In the genomic region with DNA sequence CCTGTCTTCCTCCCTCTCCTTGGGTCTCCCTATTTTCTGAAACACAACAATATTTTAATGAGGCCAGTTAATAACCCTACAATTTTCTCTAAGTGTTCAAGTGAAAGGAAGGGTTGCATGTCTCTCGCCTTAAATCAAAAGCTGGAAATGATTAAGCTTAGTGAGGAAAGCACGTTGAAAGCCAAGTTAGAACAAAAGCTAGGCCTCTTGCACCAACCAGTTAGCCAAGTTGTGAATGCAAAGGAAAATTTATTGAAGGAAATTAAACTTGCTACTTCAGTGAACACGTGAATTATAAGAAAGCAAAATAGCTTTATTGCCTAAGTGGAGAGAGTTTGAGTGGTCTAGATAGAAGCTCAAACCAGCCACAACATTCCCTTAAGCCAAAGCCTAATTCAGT, we compare ENCODE assay signal across 23 cellular contexts.
"Had no signal": no experiment of that assay in that cellular context is flagged by ENCODE, and none has a peak within 500 bp of the region (broad histone marks: within the 10 kb centered on the region; RNA-seq: fewer than 3 reads in every experiment).

No MANE protein-coding gene starts in this region.

- H3K9me3 Mint-ChIP-seq: activated CD4-positive, alpha-beta T cell treated with anti-CD3 and anti-CD28 coated beads, Interleukin-2, amount 10 ng/mL, durations not matched to agents 24 days and 14 days; activated naive CD4-positive, alpha-beta T cell treated with anti-CD3 and anti-CD28 coated beads, Interleukin-2, amount 10 ng/mL, durations not matched to agents 7 days and 5 days; activated naive CD8-positive, alpha-beta T cell treated with anti-CD3 and anti-CD28 coated beads, Interleukin-2, amount 50 U/mL, for 24 hours; activated T-cell treated with anti-CD3 and anti-CD28 coated beads, Interleukin-2, amount 50 U/mL, for 24 hours had no signal

- H3K36me3 Mint-ChIP-seq: activated naive CD4-positive, alpha-beta T cell treated with anti-CD3 and anti-CD28 coated beads, Interleukin-2, amount 10 ng/mL, durations not matched to agents 7 days and 5 days had no signal

- H2AFZ ChIP-seq: hepatocyte had no signal

- H3K27me3 ChIP-seq: brain microvascular endothelial cell, dorsolateral prefrontal cortex, hepatocyte, tibial artery, vagina had no signal

- H3K4me3 ChIP-seq: dorsolateral prefrontal cortex, hepatocyte, lung, tibial artery, vagina had no signal

- H3K27ac ChIP-seq: brain microvascular endothelial cell, dorsolateral prefrontal cortex, hepatocyte, tibial artery, vagina had no signal

- H3K4me2 ChIP-seq: hepatocyte had no signal

- ATAC-seq: activated CD8-positive, alpha-beta T cell treated with anti-CD3 and anti-CD28 coated beads, Interleukin-2, amount 10 ng/mL, durations not matched to agents 7 days and 5 days; activated naive CD8-positive, alpha-beta T cell treated with anti-CD3 and anti-CD28 coated beads, Interleukin-2, amount 50 U/mL, for 24 hours; left colon had no signal

- FAIRE-seq: colon, islet of Langerhans had no signal

- H3K27me3 Mint-ChIP-seq: activated CD4-positive, alpha-beta T cell treated with anti-CD3 and anti-CD28 coated beads, Interleukin-2, amount 10 ng/mL, durations not matched to agents 24 days and 14 days; activated naive CD4-positive, alpha-beta T cell treated with anti-CD3 and anti-CD28 coated beads, Interleukin-2, amount 10 ng/mL, durations not matched to agents 7 days and 5 days; activated naive CD8-positive, alpha-beta T cell treated with anti-CD3 and anti-CD28 coated beads, Interleukin-2, amount 50 U/mL, for 24 hours; activated T-cell treated with anti-CD3 and anti-CD28 coated beads, Interleukin-2, amount 50 U/mL, for 24 hours had no signal

- H3K79me2 ChIP-seq: hepatocyte had no signal

- DNase-seq: activated CD4-positive, alpha-beta T cell treated with anti-CD3 and anti-CD28 coated beads, Interleukin-2, amount 10 ng/mL, durations not matched to agents 24 days and 14 days; activated CD8-positive, alpha-beta T cell treated with anti-CD3 and anti-CD28 coated beads, Interleukin-2, amount 10 ng/mL, durations not matched to agents 7 days and 5 days; activated naive CD4-positive, alpha-beta T cell treated with anti-CD3 and anti-CD28 coated beads, Interleukin-2, amount 10 ng/mL, durations not matched to agents 7 days and 5 days; activated naive CD8-positive, alpha-beta T cell treated with anti-CD3 and anti-CD28 coated beads, Interleukin-2, amount 50 U/mL, for 24 hours; activated T-cell treated with anti-CD3 and anti-CD28 coated beads, Interleukin-2, amount 50 U/mL, for 24 hours; aorta; brain microvascular endothelial cell; central memory CD4-positive, alpha-beta T cell; dorsolateral prefrontal cortex; erythroblast; left colon; midbrain; nephron progenitor cell; nucleus accumbens; stimulated activated naive CD4-positive, alpha-beta T cell; T-helper 1 cell; T-helper 9 cell; tibial artery had no signal

- H3K27ac Mint-ChIP-seq: activated CD4-positive, alpha-beta T cell treated with anti-CD3 and anti-CD28 coated beads, Interleukin-2, amount 10 ng/mL, durations not matched to agents 24 days and 14 days; activated CD8-positive, alpha-beta T cell treated with anti-CD3 and anti-CD28 coated beads, Interleukin-2, amount 10 ng/mL, durations not matched to agents 7 days and 5 days; activated naive CD4-positive, alpha-beta T cell treated with anti-CD3 and anti-CD28 coated beads, Interleukin-2, amount 10 ng/mL, durations not matched to agents 7 days and 5 days; activated naive CD8-positive, alpha-beta T cell treated with anti-CD3 and anti-CD28 coated beads, Interleukin-2, amount 50 U/mL, for 24 hours; activated T-cell treated with anti-CD3 and anti-CD28 coated beads, Interleukin-2, amount 50 U/mL, for 24 hours; nephron progenitor cell had no signal

- H3K4me1 ChIP-seq: tibial artery, vagina had no signal

- H3K4me3 Mint-ChIP-seq: activated CD4-positive, alpha-beta T cell treated with anti-CD3 and anti-CD28 coated beads, Interleukin-2, amount 10 ng/mL, durations not matched to agents 24 days and 14 days; activated CD8-positive, alpha-beta T cell treated with anti-CD3 and anti-CD28 coated beads, Interleukin-2, amount 10 ng/mL, durations not matched to agents 7 days and 5 days; activated naive CD4-positive, alpha-beta T cell treated with anti-CD3 and anti-CD28 coated beads, Interleukin-2, amount 10 ng/mL, durations not matched to agents 7 days and 5 days; activated naive CD8-positive, alpha-beta T cell treated with anti-CD3 and anti-CD28 coated beads, Interleukin-2, amount 50 U/mL, for 24 hours; activated T-cell treated with anti-CD3 and anti-CD28 coated beads, Interleukin-2, amount 50 U/mL, for 24 hours; nephron progenitor cell had no signal

- H3K36me3 ChIP-seq: brain microvascular endothelial cell, tibial artery, vagina had no signal

- H3K9me3 ChIP-seq: tibial artery, vagina had no signal

- H3K4me1 Mint-ChIP-seq: activated CD4-positive, alpha-beta T cell treated with anti-CD3 and anti-CD28 coated beads, Interleukin-2, amount 10 ng/mL, durations not matched to agents 24 days and 14 days; activated naive CD4-positive, alpha-beta T cell treated with anti-CD3 and anti-CD28 coated beads, Interleukin-2, amount 10 ng/mL, durations not matched to agents 7 days and 5 days; activated naive CD8-positive, alpha-beta T cell treated with anti-CD3 and anti-CD28 coated beads, Interleukin-2, amount 50 U/mL, for 24 hours; nephron progenitor cell had no signal
